Comparison of ENCODE assay signal across 8 cellular contexts in the genomic region with DNA sequence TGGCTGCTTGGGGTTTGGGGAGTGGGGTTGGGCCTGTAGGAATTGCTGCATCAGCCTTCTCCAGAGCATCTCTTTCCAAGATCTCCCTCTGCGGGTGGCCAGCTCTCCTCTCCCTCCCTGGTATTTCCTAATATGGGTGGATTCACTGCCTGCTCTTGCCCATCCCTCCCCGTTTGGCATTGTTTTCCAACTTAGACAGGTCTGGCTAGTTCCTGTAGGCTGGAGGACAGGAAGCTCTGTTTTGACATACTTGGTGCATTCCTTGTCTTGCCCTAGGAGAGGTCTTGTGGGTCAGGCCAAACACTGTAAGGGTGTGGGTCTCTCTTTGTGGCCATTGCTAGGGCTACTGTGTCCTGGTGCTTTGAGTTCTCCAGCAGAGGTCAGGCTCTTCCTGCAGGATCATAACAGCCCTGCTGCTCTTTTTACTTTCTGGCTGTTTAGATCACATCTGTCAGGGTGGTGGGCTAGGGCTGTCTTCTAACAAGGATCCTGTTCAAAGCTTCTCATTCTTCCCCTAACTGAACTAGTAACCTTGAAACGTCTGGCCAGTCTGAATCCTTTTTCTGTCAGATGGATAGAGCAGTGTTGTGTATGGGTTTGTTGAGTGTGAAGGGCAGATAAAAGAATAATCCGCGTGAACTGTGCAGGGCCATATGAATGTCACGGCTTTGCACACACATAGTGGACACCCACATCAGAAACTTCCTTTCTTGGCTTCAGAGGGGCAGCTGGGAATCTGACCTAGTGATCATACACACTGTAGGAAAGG. TPM values are rescaled to one million over a fixed set of nuclear protein-coding genes. Genes with fewer than 3 reads are reported as not detected.
DNase-seq lines count a peak whose midpoint lies in the region; ATAC-seq, FAIRE-seq and TF ChIP-seq lines count a peak whose summit lies in the region.

No MANE protein-coding gene starts in this region.

- peak; percentile 51 for ATAC-seq in SK-N-SH treated with all-trans-retinoic acid at 6 μM for 48 hours
- no peak for ATAC-seq in foreskin keratinocyte
- ATAC-seq in effector memory CD8-positive, alpha-beta T cell (replicated peaks), result no peak

- peaks cover 3% of the 10 kb centered on the region for H3K4me1 ChIP-seq in foreskin keratinocyte

- FAIRE-seq in urothelium cell line (lab: Jason Lieb, UNC), result no peak

- peak; percentile 97 for DNase-seq in ELF-1 (ENCODE audit: low read depth, low spot score)
- peak; percentile 49 to 75 for DNase-seq in foreskin keratinocyte
- DNase-seq in pons (ENCODE audit: low spot score), result peak; percentile 91
- no peak for DNase-seq in urothelium cell line (ENCODE audit: low spot score)
- DNase-seq in AML-193 (lab: John Stamatoyannopoulos, UW), result no peak
- DNase-seq in effector memory CD8-positive, alpha-beta T cell, result no peak
- no peak for DNase-seq in activated T-cell treated with anti-CD3 and anti-CD28 coated beads, Interleukin-2, amount 50 U/mL, for 48 hours

- no peaks in the 10 kb centered on the region for H3K27me3 Mint-ChIP-seq in effector memory CD8-positive, alpha-beta T cell

- H3K27me3 ChIP-seq in foreskin keratinocyte, result no peaks in the 10 kb centered on the region

- peaks cover 5 to 9% of the 10 kb centered on the region in 2 donors for H3K4me1 Mint-ChIP-seq in effector memory CD8-positive, alpha-beta T cell (ENCODE audit: low read depth in 2 of 2)

- no peak overlapping the region for H3K27ac ChIP-seq in foreskin keratinocyte

- H3K4me3 Mint-ChIP-seq in effector memory CD8-positive, alpha-beta T cell, result no peak overlapping the region

- H3K9me3 Mint-ChIP-seq in effector memory CD8-positive, alpha-beta T cell, result no peaks in the 10 kb centered on the region

- H3K36me3 Mint-ChIP-seq in effector memory CD8-positive, alpha-beta T cell (ENCODE audit: insufficient read depth), result peaks cover 73% of the 10 kb centered on the region

- peak; percentile 67 for TF ChIP-seq CTCF in foreskin keratinocyte (conservative IDR thresholded peaks at IDR 0.05)

- H3K27ac Mint-ChIP-seq in effector memory CD8-positive, alpha-beta T cell, result peak overlapping the region in 1 of 2 donors; percentile 52

TF ChIP-seq in SK-N-SH treated with all-trans-retinoic acid at 6 μM for 48 hours, 23 proteins besides CTCF, POLR2A, EP300 and RAD21:
- TF ChIP-seq ISL1 (CRISPR knock-in tag; IDR thresholded peaks at IDR 0.05), result no peak
- no peak for TF ChIP-seq TCF4 (CRISPR knock-in tag; IDR thresholded peaks at IDR 0.05; ENCODE audit: borderline replicate concordance)
- no peak for TF ChIP-seq ZFP3 (CRISPR knock-in tag; IDR thresholded peaks at IDR 0.05)
- TF ChIP-seq ZC3H10 (CRISPR knock-in tag; IDR thresholded peaks at IDR 0.05), result no peak
- no peak for TF ChIP-seq ZNF70 (CRISPR knock-in tag; IDR thresholded peaks at IDR 0.05)
- TF ChIP-seq, protein P1, sequence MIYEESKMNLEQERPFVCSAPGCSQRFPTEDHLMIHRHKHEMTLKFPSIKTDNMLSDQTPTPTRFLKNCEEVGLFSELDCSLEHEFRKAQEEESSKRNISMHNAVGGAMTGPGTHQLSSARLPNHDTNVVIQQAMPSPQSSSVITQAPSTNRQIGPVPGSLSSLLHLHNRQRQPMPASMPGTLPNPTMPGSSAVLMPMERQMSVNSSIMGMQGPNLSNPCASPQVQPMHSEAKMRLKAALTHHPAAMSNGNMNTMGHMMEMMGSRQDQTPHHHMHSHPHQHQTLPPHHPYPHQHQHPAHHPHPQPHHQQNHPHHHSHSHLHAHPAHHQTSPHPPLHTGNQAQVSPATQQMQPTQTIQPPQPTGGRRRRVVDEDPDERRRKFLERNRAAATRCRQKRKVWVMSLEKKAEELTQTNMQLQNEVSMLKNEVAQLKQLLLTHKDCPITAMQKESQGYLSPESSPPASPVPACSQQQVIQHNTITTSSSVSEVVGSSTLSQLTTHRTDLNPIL (CRISPR knock-in tag; IDR thresholded peaks at IDR 0.05; ENCODE audit: low read depth), result no peak
- no peak for TF ChIP-seq TOX (CRISPR knock-in tag; IDR thresholded peaks at IDR 0.05; ENCODE audit: borderline replicate concordance)
- TF ChIP-seq PPARA (CRISPR knock-in tag; IDR thresholded peaks at IDR 0.05; ENCODE audit: borderline replicate concordance), result no peak
- TF ChIP-seq OSR1 (CRISPR knock-in tag; IDR thresholded peaks at IDR 0.05), result no peak
- no peak for TF ChIP-seq ZNF565 (CRISPR knock-in tag; conservative IDR thresholded peaks at IDR 0.05; ENCODE audit: low read depth)

RNA-seq across cellular contexts. Expression of a gene that starts 18.3 kb away (rescaled TPM):
- 112 and 123 TPM in 2 replicates for total RNA-seq in foreskin keratinocyte
- 63.8 and 76.6 TPM in 2 replicates for polyA plus RNA-seq in foreskin keratinocyte

RNA-seq across cellular contexts. Expression of a gene that starts 38.6 kb away (rescaled TPM):
- 346 and 417 TPM in 2 replicates for total RNA-seq in foreskin keratinocyte
- polyA plus RNA-seq in foreskin keratinocyte, result 386 and 396 TPM in 2 replicates

RNA-seq across cellular contexts. Expression of a gene that starts 43.7 kb away (rescaled TPM):
- 19.7 and 20.6 TPM in 2 replicates for total RNA-seq in foreskin keratinocyte
- polyA plus RNA-seq in foreskin keratinocyte, result 21.1 and 22.7 TPM in 2 replicates

Comparison
In these comparisons a context has a peak if more than half of its experiments do, and no peak if none do; other contexts are left out.
1. DNase-seq: peak in ELF-1 (single experiment), foreskin keratinocyte (2 of 2) and pons (single experiment); none in urothelium cell line (single experiment), AML-193 (0 of 2), effector memory CD8-positive, alpha-beta T cell (0 of 3) and activated T-cell treated with anti-CD3 and anti-CD28 coated beads, Interleukin-2, amount 50 U/mL, for 48 hours (0 of 2).